Comparison of ENCODE assay signal across 24 cellular contexts in genomic region chr16:79808731-79809130, GRCh38.
"Had no signal": no experiment of that assay in that cellular context is flagged by ENCODE, and none has a peak within 500 bp of the region (broad histone marks: within the 10 kb centered on the region; RNA-seq: fewer than 3 reads in every experiment).

No MANE protein-coding gene starts in this region.

- ATAC-seq: activated CD8-positive, alpha-beta T cell treated with anti-CD3 and anti-CD28 coated beads for 36 hours; activated T-cell treated with anti-CD3 and anti-CD28 coated beads, Interleukin-2, amount 50 U/mL, for 72 hours; Panc1 had no signal

- H3K9me3 ChIP-seq: ascending aorta, SJCRH30 had no signal

- H3K4me1 ChIP-seq: ascending aorta, SJCRH30 had no signal

- H3K27me3 ChIP-seq: ascending aorta, SJCRH30 had no signal

- H3K27ac ChIP-seq: ascending aorta, KMS-11, SJCRH30, SK-N-MC had no signal

- H3K4me3 ChIP-seq: ascending aorta, SJCRH30, SK-N-MC had no signal

- DNase-seq: activated CD4-positive, alpha-beta T cell treated with anti-CD3 and anti-CD28 coated beads, Interleukin-2, amount 10 ng/mL, durations not matched to agents 24 days and 14 days; activated CD4-positive, alpha-beta T cell treated with anti-CD3 and anti-CD28 coated beads, Interleukin-2, amount 50 U/mL, for 4 hours; activated CD8-positive, alpha-beta T cell treated with anti-CD3 and anti-CD28 coated beads for 36 hours; activated gamma-delta T cell; activated naive CD4-positive, alpha-beta T cell treated with Interleukin-2 at 50 U/mL for 16 hours; activated naive CD8-positive, alpha-beta T cell treated with anti-CD3 and anti-CD28 coated beads, Interleukin-2, amount 10 ng/mL, durations not matched to agents 7 days and 5 days; activated T-cell treated with anti-CD3 and anti-CD28 coated beads, Interleukin-2, amount 50 U/mL, for 1 hour; activated T-cell treated with anti-CD3 and anti-CD28 coated beads, Interleukin-2, amount 50 U/mL, for 72 hours; amygdala; MM.1S; MV-4-11; NCI-H1092; NCI-H1436 treated with DMSO at 0.1 percent for 48 hours; NCI-H1694 treated with DMSO at 0.1 percent for 48 hours; NCI-H2029; NCI-H345; NCI-H524 treated with DMSO at 0.1 percent for 48 hours; SHP77; SJCRH30; T1000 had no signal

- H3K36me3 ChIP-seq: ascending aorta, SJCRH30 had no signal
